Comparison of ENCODE assay signal across 13 cellular contexts in genomic region chr1:58997060-58997411, GRCh38.
DNase-seq lines count a peak whose midpoint lies in the region; ATAC-seq and TF ChIP-seq lines count a peak whose summit lies in the region.
"Had no signal": no experiment of that assay in that cellular context is flagged by ENCODE, and none has a peak within 500 bp of the region (broad histone marks: within the 10 kb centered on the region; RNA-seq: fewer than 3 reads in every experiment).

No MANE protein-coding gene starts in this region.

- intact Hi-C loops in stomach (cut with DNase I; ENCODE audit: low total_unique reads): no loop called here

- H3K9me3 ChIP-seq in stomach: no peaks in the 10 kb centered on the region
- H3K9me3 ChIP-seq: SJSA1 had no signal

- no peak for ATAC-seq in activated naive CD8-positive, alpha-beta T cell treated with anti-CD3 and anti-CD28 coated beads, Interleukin-2, amount 10 ng/mL, durations not matched to agents 7 days and 5 days (ENCODE audit: low read depth)
- ATAC-seq in activated naive CD8-positive, alpha-beta T cell treated with anti-CD3 and anti-CD28 coated beads, Interleukin-2, amount 50 U/mL, for 24 hours: no peak
- ATAC-seq in HG02571 (IDR thresholded peaks at IDR 0.05; ENCODE audit: unreplicated experiment) (peak; percentile 63), HG03342 (IDR thresholded peaks at IDR 0.05; ENCODE audit: unreplicated experiment) (peak; percentile 80)

- H3K4me3 Mint-ChIP-seq in activated naive CD8-positive, alpha-beta T cell treated with anti-CD3 and anti-CD28 coated beads, Interleukin-2, amount 10 ng/mL, durations not matched to agents 7 days and 5 days: no peak overlapping the region
- H3K4me3 Mint-ChIP-seq in activated naive CD8-positive, alpha-beta T cell treated with anti-CD3 and anti-CD28 coated beads, Interleukin-2, amount 50 U/mL, for 24 hours: no peak overlapping the region

- H3K4me1 Mint-ChIP-seq in activated naive CD8-positive, alpha-beta T cell treated with anti-CD3 and anti-CD28 coated beads, Interleukin-2, amount 10 ng/mL, durations not matched to agents 7 days and 5 days: peaks cover 11% of the 10 kb centered on the region
- H3K4me1 Mint-ChIP-seq in activated naive CD8-positive, alpha-beta T cell treated with anti-CD3 and anti-CD28 coated beads, Interleukin-2, amount 50 U/mL, for 24 hours: peaks cover 5% of the 10 kb centered on the region

- H3K27me3 ChIP-seq in stomach: no peaks in the 10 kb centered on the region
- H3K27me3 ChIP-seq: SJSA1 had no signal

- H3K27ac ChIP-seq in stomach: no peak overlapping the region
- H3K27ac ChIP-seq: SJSA1 had no signal

- H3K4me1 ChIP-seq in stomach: no peaks in the 10 kb centered on the region
- H3K4me1 ChIP-seq: SJSA1 had no signal

- H3K27ac Mint-ChIP-seq in activated naive CD8-positive, alpha-beta T cell treated with anti-CD3 and anti-CD28 coated beads, Interleukin-2, amount 10 ng/mL, durations not matched to agents 7 days and 5 days: peak overlapping the region; percentile 22
- H3K27ac Mint-ChIP-seq in activated naive CD8-positive, alpha-beta T cell treated with anti-CD3 and anti-CD28 coated beads, Interleukin-2, amount 50 U/mL, for 24 hours: no peak overlapping the region

- no peak for DNase-seq in activated naive CD8-positive, alpha-beta T cell treated with anti-CD3 and anti-CD28 coated beads, Interleukin-2, amount 10 ng/mL, durations not matched to agents 7 days and 5 days
- DNase-seq in activated naive CD8-positive, alpha-beta T cell treated with anti-CD3 and anti-CD28 coated beads, Interleukin-2, amount 50 U/mL, for 24 hours: no peak
- DNase-seq in GF-D8 (lab: John Stamatoyannopoulos, UW) (no peak), pons (ENCODE audit: low spot score) (no peak), stomach (no peak), T-helper 9 cell (no peak)
- DNase-seq: activated gamma-delta T cell; central memory CD4-positive, alpha-beta T cell; NCI-H510A treated with DMSO at 0.1 percent for 48 hours; stimulated activated CD4-positive, alpha-beta T cell treated with anti-CD3 and anti-CD28 coated beads, Interleukin-4, amount 100 ng/mL, for 24 hours had no signal

- WGBS in stomach, 5 donors: 73 to 96% (median 89%) methylated on average over 1 of the region's 1 CpG

- no peaks in the 10 kb centered on the region for H3K27me3 Mint-ChIP-seq in activated naive CD8-positive, alpha-beta T cell treated with anti-CD3 and anti-CD28 coated beads, Interleukin-2, amount 10 ng/mL, durations not matched to agents 7 days and 5 days
- no peaks in the 10 kb centered on the region for H3K27me3 Mint-ChIP-seq in activated naive CD8-positive, alpha-beta T cell treated with anti-CD3 and anti-CD28 coated beads, Interleukin-2, amount 50 U/mL, for 24 hours

- H3K4me3 ChIP-seq in stomach: no peak overlapping the region
- H3K4me3 ChIP-seq: SJSA1 had no signal

- no peaks in the 10 kb centered on the region for H3K36me3 ChIP-seq in stomach
- H3K36me3 ChIP-seq: SJSA1 had no signal

- H3K36me3 Mint-ChIP-seq in activated naive CD8-positive, alpha-beta T cell treated with anti-CD3 and anti-CD28 coated beads, Interleukin-2, amount 10 ng/mL, durations not matched to agents 7 days and 5 days: peaks cover 3% of the 10 kb centered on the region
- H3K36me3 Mint-ChIP-seq in activated naive CD8-positive, alpha-beta T cell treated with anti-CD3 and anti-CD28 coated beads, Interleukin-2, amount 50 U/mL, for 24 hours (ENCODE audit: low read depth): no peaks in the 10 kb centered on the region

- POLR2A ChIA-PET in activated naive CD8-positive, alpha-beta T cell treated with anti-CD3 and anti-CD28 coated beads, Interleukin-2, amount 10 ng/mL, durations not matched to agents 7 days and 5 days (lab: Charles Lee): no interaction called here

- no peak for TF ChIP-seq CTCF in stomach (IDR thresholded peaks at IDR 0.05)

- no peaks in the 10 kb centered on the region for H3K9me3 Mint-ChIP-seq in activated naive CD8-positive, alpha-beta T cell treated with anti-CD3 and anti-CD28 coated beads, Interleukin-2, amount 10 ng/mL, durations not matched to agents 7 days and 5 days
- H3K9me3 Mint-ChIP-seq in activated naive CD8-positive, alpha-beta T cell treated with anti-CD3 and anti-CD28 coated beads, Interleukin-2, amount 50 U/mL, for 24 hours: no peaks in the 10 kb centered on the region

- no peak for TF ChIP-seq POLR2A in stomach (IDR thresholded peaks at IDR 0.05)

- no peak for TF ChIP-seq EP300 in stomach (IDR thresholded peaks at IDR 0.05)

Comparison
In these comparisons a context has a peak if more than half of its experiments do, and no peak if none do; other contexts are left out.
1. ATAC-seq: peak in HG02571 (single experiment) and HG03342 (single experiment); none in activated naive CD8-positive, alpha-beta T cell treated with anti-CD3 and anti-CD28 coated beads, Interleukin-2, amount 10 ng/mL, durations not matched to agents 7 days and 5 days (single experiment) and activated naive CD8-positive, alpha-beta T cell treated with anti-CD3 and anti-CD28 coated beads, Interleukin-2, amount 50 U/mL, for 24 hours (single experiment).